9 cellular contexts compared by ENCODE assay signal in the genomic region with DNA sequence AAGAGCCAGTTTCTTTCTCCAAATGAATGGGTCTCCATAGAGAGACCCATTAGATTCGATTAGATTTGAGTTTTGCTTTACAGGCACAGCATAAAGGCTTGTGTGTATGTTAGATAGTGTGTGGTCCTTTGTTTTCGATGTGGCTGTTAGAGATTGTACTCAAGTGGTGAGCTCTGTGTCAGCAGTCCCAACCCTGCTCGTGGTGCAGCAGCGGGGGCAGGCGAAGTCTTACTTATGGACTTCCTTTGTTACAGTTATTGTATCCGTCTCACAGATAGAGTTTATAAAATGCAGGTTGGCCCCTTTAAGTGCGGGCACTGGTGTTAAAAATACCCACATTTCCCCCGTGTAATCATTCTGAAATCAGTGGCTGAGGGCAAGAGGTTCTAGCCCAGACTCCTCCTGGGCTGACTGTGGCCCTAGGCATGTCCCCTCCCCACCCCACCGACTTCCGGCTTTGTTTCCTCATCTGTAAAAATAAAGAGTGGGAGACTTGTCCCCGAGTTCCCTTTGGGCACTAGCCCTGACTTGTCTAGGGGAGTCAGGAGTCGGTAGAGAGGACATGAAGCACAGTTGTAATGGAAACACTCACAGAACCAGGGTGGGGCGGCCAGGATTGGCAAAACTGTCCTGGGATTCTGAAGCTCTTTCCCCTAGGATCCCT. TPM values are rescaled to one million over a fixed set of nuclear protein-coding genes. Genes with fewer than 3 reads are reported as not detected.
DNase-seq lines count a peak whose midpoint lies in the region; ATAC-seq and TF ChIP-seq lines count a peak whose summit lies in the region.
"Had no signal": no experiment of that assay in that cellular context is flagged by ENCODE, and none has a peak within 500 bp of the region (broad histone marks: within the 10 kb centered on the region; RNA-seq: fewer than 3 reads in every experiment).

No MANE protein-coding gene starts in this region.

- ATAC-seq in GM19467 (IDR thresholded peaks at IDR 0.05; ENCODE audit: unreplicated experiment) (peak; percentile 35), GM21390 (IDR thresholded peaks at IDR 0.05; ENCODE audit: unreplicated experiment) (no peak)
- peak; percentile 73 to 75 for ATAC-seq in activated T-cell treated with anti-CD3 and anti-CD28 coated beads, Interleukin-2, amount 50 U/mL, for 72 hours (replicated peaks in 1 of 2)
- ATAC-seq: HCT116 had no signal

- no peaks in the 10 kb centered on the region for H3K9me3 Mint-ChIP-seq in CD8-positive, alpha-beta memory T cell
- H3K9me3 Mint-ChIP-seq in activated T-cell treated with anti-CD3 and anti-CD28 coated beads, Interleukin-2, amount 50 U/mL, for 72 hours, result no peaks in the 10 kb centered on the region

- no peaks in the 10 kb centered on the region for H3K9me3 ChIP-seq in CD8-positive, alpha-beta memory T cell (ENCODE audit: low read length)
- no peaks in the 10 kb centered on the region for H3K9me3 ChIP-seq in thyroid gland

- H3K4me3 ChIP-seq in CD8-positive, alpha-beta memory T cell (ENCODE audit: low read length), result peak overlapping the region; percentile 38
- no peak overlapping the region for H3K4me3 ChIP-seq in thyroid gland (replicated peaks in 1 of 3)

- CTCF ChIA-PET in CD8-positive, alpha-beta memory T cell (lab: Charles Lee), result interaction anchor here (1.2 to 1.7 kb wide), 3 partner anchors 15 to 185 kb away, joined by 3 to 8 read pairs (median 4); no protein-coding TSS in a partner anchor

- peaks cover 43% of the 10 kb centered on the region for H3K4me1 ChIP-seq in CD8-positive, alpha-beta memory T cell (ENCODE audit: insufficient read depth, low read length)
- H3K4me1 ChIP-seq in thyroid gland, result peaks cover 25 to 38% of the 10 kb centered on the region in 2 donors

- POLR2A ChIA-PET in CD8-positive, alpha-beta memory T cell (lab: Charles Lee), result interaction anchor here (0.6 to 1.9 kb wide), 3 partner anchors 29 to 160 kb away, joined by 3 to 6 read pairs (median 3); partner anchors contain the start of genes MTURN and ZNRF2

- H3K36me3 Mint-ChIP-seq in CD8-positive, alpha-beta memory T cell, result peaks cover 0 to 4% (median 0%) of the 10 kb centered on the region in 3 donors
- no peaks in the 10 kb centered on the region for H3K36me3 Mint-ChIP-seq in activated T-cell treated with anti-CD3 and anti-CD28 coated beads, Interleukin-2, amount 50 U/mL, for 72 hours (ENCODE audit: insufficient read depth in 2 of 2)

- H3K36me3 ChIP-seq in CD8-positive, alpha-beta memory T cell (ENCODE audit: insufficient read depth, low read length), result no peaks in the 10 kb centered on the region
- H3K36me3 ChIP-seq in thyroid gland, result no peaks in the 10 kb centered on the region

- H3K4me3 Mint-ChIP-seq in CD8-positive, alpha-beta memory T cell, result peak overlapping the region; percentile 65 to 92 (median 80)
- H3K4me3 Mint-ChIP-seq in activated T-cell treated with anti-CD3 and anti-CD28 coated beads, Interleukin-2, amount 50 U/mL, for 72 hours, result peak overlapping the region; percentile 80

- no peak for TF ChIP-seq CTCF in thyroid gland (IDR thresholded peaks at IDR 0.05)

- peak in 3 of 5 donors; percentile 18 to 58 (median 44) for DNase-seq in CD8-positive, alpha-beta memory T cell
- DNase-seq in NCI-H1092 treated with DMSO at 0.1 percent for 48 hours (lab: John Stamatoyannopoulos, UW) (peak; percentile 93), hypothalamus (lab: John Stamatoyannopoulos, UW) (peak in 31 of 51 donors; percentile 11 to 83 (median 53)), thyroid gland (no peak)
- DNase-seq in activated T-cell treated with anti-CD3 and anti-CD28 coated beads, Interleukin-2, amount 50 U/mL, for 72 hours, result peak; percentile 56 to 59
- DNase-seq in stimulated activated CD4-positive, alpha-beta T cell treated with anti-CD3 and anti-CD28 coated beads, Interleukin-12 subunit alpha, Interleukin-12 subunit beta, amount 100 ng/mL, for 4 hours, result no peak

- peak overlapping the region; percentile 62 for H3K27ac ChIP-seq in CD8-positive, alpha-beta memory T cell (ENCODE audit: low read depth, low read length)
- H3K27ac ChIP-seq in thyroid gland, result peak overlapping the region in 2 of 3 donors; percentile 20 to 68

- H3K27ac Mint-ChIP-seq in CD8-positive, alpha-beta memory T cell, result peak overlapping the region; percentile 58 to 94 (median 82)
- H3K27ac Mint-ChIP-seq in activated T-cell treated with anti-CD3 and anti-CD28 coated beads, Interleukin-2, amount 50 U/mL, for 72 hours, result peak overlapping the region; percentile 83

- TF ChIP-seq POLR2A in thyroid gland (IDR thresholded peaks at IDR 0.05), result no peak

- H3K27me3 ChIP-seq in CD8-positive, alpha-beta memory T cell (ENCODE audit: insufficient read depth, low read length, poor library complexity, severe bottlenecking), result no peaks in the 10 kb centered on the region
- no peaks in the 10 kb centered on the region for H3K27me3 ChIP-seq in thyroid gland

- H3K4me1 Mint-ChIP-seq in CD8-positive, alpha-beta memory T cell, result peaks cover 40 to 58% (median 46%) of the 10 kb centered on the region in 3 donors
- H3K4me1 Mint-ChIP-seq in activated T-cell treated with anti-CD3 and anti-CD28 coated beads, Interleukin-2, amount 50 U/mL, for 72 hours (ENCODE audit: low read depth), result peaks cover 50% of the 10 kb centered on the region

- no peaks in the 10 kb centered on the region for H3K27me3 Mint-ChIP-seq in CD8-positive, alpha-beta memory T cell
- no peaks in the 10 kb centered on the region for H3K27me3 Mint-ChIP-seq in activated T-cell treated with anti-CD3 and anti-CD28 coated beads, Interleukin-2, amount 50 U/mL, for 72 hours (ENCODE audit: low read depth)

- WGBS in thyroid gland, 2 donors, result 59 to 66% methylated on average over 13 of the region's 13 CpGs

- intact Hi-C loops in thyroid gland (cut with DNase I), result loop anchor here (10.0 kb wide), 1 partner anchor 401 kb away; no protein-coding TSS in a partner anchor

RNA-seq across cellular contexts. Expression of gene MTURN, which starts 28.6 kb away (rescaled TPM):
- 1 to 10 TPM; 4.9 to 6.2 TPM for total RNA-seq in CD8-positive, alpha-beta memory T cell
- 4.9 TPM for polyA plus RNA-seq in CD8-positive, alpha-beta memory T cell
- total RNA-seq in activated T-cell treated with anti-CD3 and anti-CD28 coated beads, Interleukin-2, amount 50 U/mL, for 72 hours, result 1 to 10 TPM; 5.3 to 5.4 TPM
- total RNA-seq in thyroid gland, result 10 to 100 TPM; 32.0 to 86.3 (median 44.0) TPM

Comparison
In these comparisons a context has a peak if more than half of its experiments do, and no peak if none do; other contexts are left out.
1. DNase-seq: peak in CD8-positive, alpha-beta memory T cell (3 of 5), NCI-H1092 treated with DMSO at 0.1 percent for 48 hours (single experiment), activated T-cell treated with anti-CD3 and anti-CD28 coated beads, Interleukin-2, amount 50 U/mL, for 72 hours (2 of 2) and hypothalamus (31 of 51); none in thyroid gland (0 of 2) and stimulated activated CD4-positive, alpha-beta T cell treated with anti-CD3 and anti-CD28 coated beads, Interleukin-12 subunit alpha, Interleukin-12 subunit beta, amount 100 ng/mL, for 4 hours (single experiment).
2. RNA of gene MTURN, which starts 28.6 kb away (total RNA-seq): 32.0 to 86.3 TPM in thyroid gland; 4.9 to 6.2 TPM in CD8-positive, alpha-beta memory T cell and 5.3 to 5.4 TPM in activated T-cell treated with anti-CD3 and anti-CD28 coated beads, Interleukin-2, amount 50 U/mL, for 72 hours; every median in the first group is over 4 times any median in the second.